In the genomic region with DNA sequence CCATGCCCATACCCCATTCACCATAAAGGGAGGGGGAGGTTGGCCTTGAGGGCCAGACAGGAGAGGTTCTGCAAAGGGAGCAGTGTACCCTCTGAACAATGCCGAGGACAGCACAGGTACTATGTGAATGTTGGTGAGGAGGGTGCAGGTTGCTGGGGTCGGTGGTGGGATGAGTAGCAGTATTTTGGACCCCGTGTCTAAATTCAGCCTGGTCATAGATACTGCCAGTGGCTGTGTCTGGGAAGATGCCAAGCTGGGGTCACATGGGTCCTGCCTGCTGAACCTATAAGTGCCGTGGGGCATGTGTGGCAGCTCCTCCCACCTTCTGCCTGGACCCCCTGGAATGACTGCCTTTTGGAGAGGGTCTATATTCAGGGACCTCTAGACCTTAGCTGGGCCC, we compare ENCODE assay signal across 23 cellular contexts. TPM values are rescaled to one million over a fixed set of nuclear protein-coding genes. Genes with fewer than 3 reads are reported as not detected.
"Had no signal": no experiment of that assay in that cellular context is flagged by ENCODE, and none has a peak within 500 bp of the region (broad histone marks: within the 10 kb centered on the region; RNA-seq: fewer than 3 reads in every experiment).

No MANE protein-coding gene starts in this region.

- H3K36me3 ChIP-seq: neutrophil, suprapubic skin, upper lobe of right lung had no signal

- ATAC-seq: activated CD4-positive, CD25-positive, alpha-beta regulatory T cell treated with anti-CD3 and anti-CD28 coated beads, Interleukin-2, amount 50 U/mL, for 24 hours; activated naive CD8-positive, alpha-beta T cell treated with anti-CD3 and anti-CD28 coated beads, Interleukin-2, amount 50 U/mL, for 24 hours; naive thymus-derived CD8-positive, alpha-beta T cell; right cardiac atrium had no signal

- DNase-seq: activated CD4-positive, alpha-beta T cell treated with anti-CD3 and anti-CD28 coated beads, Interleukin-2, amount 50 U/mL, for 1 hour; activated naive CD4-positive, alpha-beta T cell treated with anti-CD3 and anti-CD28 coated beads for 36 hours; activated naive CD8-positive, alpha-beta T cell treated with anti-CD3 and anti-CD28 coated beads, Interleukin-2, amount 50 U/mL, for 24 hours; activated T-cell treated with anti-CD3 and anti-CD28 coated beads for 4 hours; aorta; erythroblast; naive thymus-derived CD8-positive, alpha-beta T cell; right cardiac atrium; stimulated activated CD4-positive, alpha-beta T cell treated with anti-CD3 and anti-CD28 coated beads, Interleukin-4, amount 100 ng/mL, for 4 hours; stimulated activated CD8-positive, alpha-beta memory T cell treated with anti-CD3 and anti-CD28 coated beads, Interleukin-4, amount 100 ng/mL, for 48 hours; T-helper 9 cell; upper lobe of right lung had no signal

- H3K79me2 ChIP-seq: hepatocyte had no signal

- H3K27ac ChIP-seq: hepatocyte, suprapubic skin, upper lobe of right lung had no signal

- H3K4me2 ChIP-seq: hepatocyte, smooth muscle cell had no signal

- H3K4me3 ChIP-seq: hepatocyte, smooth muscle cell, suprapubic skin, upper lobe of right lung had no signal

- H3K9me3 ChIP-seq: neutrophil, suprapubic skin, upper lobe of right lung had no signal

- H2AFZ ChIP-seq: hepatocyte had no signal

- H3K27me3 ChIP-seq: hepatocyte, neutrophil, suprapubic skin, upper lobe of right lung had no signal

RNA-seq across cellular contexts. Expression of a gene that starts 11.4 kb away (rescaled TPM):
- total RNA-seq: activated CD8-positive, alpha-beta memory T cell treated with anti-CD3 and anti-CD28 coated beads for 36 hours; activated naive CD4-positive, alpha-beta T cell treated with anti-CD3 and anti-CD28 coated beads for 36 hours; aorta; chondrocyte; dermis microvascular lymphatic vessel endothelial cell; hepatocyte; left lobe of liver; lung microvascular endothelial cell; naive thymus-derived CD8-positive, alpha-beta T cell; progenitor cell of endocrine pancreas; right cardiac atrium; smooth muscle cell; suprapubic skin; upper lobe of right lung had no signal
- polyA plus RNA-seq: hepatocyte; naive thymus-derived CD8-positive, alpha-beta T cell; right cardiac atrium; smooth muscle cell had no signal
